In the genomic region with DNA sequence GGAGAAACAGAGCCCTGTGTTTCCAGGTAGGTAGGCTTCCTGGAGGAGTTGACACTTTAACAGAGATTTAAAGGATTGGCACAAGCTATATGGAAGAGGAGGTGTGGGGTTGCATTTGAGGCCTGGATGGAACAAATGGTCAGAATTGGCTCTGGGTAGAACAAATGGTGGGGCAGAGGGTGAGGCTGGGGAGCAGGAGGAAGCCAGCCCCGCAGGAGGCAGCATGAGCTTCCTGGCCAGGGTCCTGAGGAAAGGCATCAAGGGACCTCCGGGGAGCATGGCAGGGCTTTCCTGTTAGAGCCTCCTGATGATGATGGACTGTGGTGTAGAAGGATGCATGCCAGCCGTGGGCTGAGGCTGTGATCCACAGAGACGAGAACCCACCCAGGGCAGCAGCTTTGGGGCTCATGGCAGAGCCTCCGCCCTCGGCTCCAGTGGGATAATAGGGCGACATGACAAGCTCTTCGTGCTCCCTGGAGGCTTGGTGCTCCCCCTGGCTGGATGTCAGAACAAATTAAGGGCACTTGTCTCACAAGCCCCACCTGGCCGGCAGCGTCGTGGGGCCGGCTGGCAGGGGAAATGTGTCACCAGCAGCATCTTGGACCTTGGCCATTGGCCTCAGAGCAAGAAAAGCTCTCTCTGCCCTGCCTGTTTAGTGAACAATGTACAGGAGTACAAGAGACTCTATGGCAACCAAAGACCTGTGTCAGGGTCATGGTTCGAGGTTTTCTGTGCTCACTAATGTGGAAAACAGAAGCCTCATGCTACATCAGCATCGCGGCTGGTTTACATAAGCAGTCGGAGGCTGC, we compare ENCODE assay signal across 19 cellular contexts.
DNase-seq lines count a peak whose midpoint lies in the region; ATAC-seq and TF ChIP-seq lines count a peak whose summit lies in the region.
"Had no signal": no experiment of that assay in that cellular context is flagged by ENCODE, and none has a peak within 500 bp of the region (broad histone marks: within the 10 kb centered on the region; RNA-seq: fewer than 3 reads in every experiment).

No MANE protein-coding gene starts in this region.

- TF ChIP-seq CTCF in heart left ventricle (IDR thresholded peaks at IDR 0.05) = no peak
- no peak for TF ChIP-seq CTCF in left ventricle myocardium inferior (IDR thresholded peaks at IDR 0.05; ENCODE audit: borderline replicate concordance)
- no peak for TF ChIP-seq CTCF in right lobe of liver (IDR thresholded peaks at IDR 0.05)

- H3K27me3 ChIP-seq in heart left ventricle = no peaks in the 10 kb centered on the region
- H3K27me3 ChIP-seq in left ventricle myocardium inferior (ENCODE audit: low read depth) = peaks cover 15% of the 10 kb centered on the region
- H3K27me3 ChIP-seq in right lobe of liver = no peaks in the 10 kb centered on the region
- no peaks in the 10 kb centered on the region for H3K27me3 ChIP-seq in SJCRH30

- H3K27ac ChIP-seq in heart left ventricle (no peak overlapping the region), left ventricle myocardium inferior (replicated peaks) (no peak overlapping the region), right lobe of liver (no peak overlapping the region), SJCRH30 (no peak overlapping the region)

- ATAC-seq in heart left ventricle = peak in 3 of 4 donors; percentile 34 to 74 (median 70)
- ATAC-seq in right lobe of liver = peak; percentile 47 to 84 (median 59)
- no peak for ATAC-seq in GM18868 (IDR thresholded peaks at IDR 0.05; ENCODE audit: unreplicated experiment)
- ATAC-seq: sciatic nerve had no signal

- H3K4me1 ChIP-seq in heart left ventricle (peaks cover 0 to 8% (median 0%) of the 10 kb centered on the region in 12 donors), left ventricle myocardium inferior (peaks cover 7% of the 10 kb centered on the region), right lobe of liver (peaks cover 0 to 28% (median 3%) of the 10 kb centered on the region in 4 donors), SJCRH30 (0 out of 2 replicates have a peak, but pooled peaks cover 5% of the 10 kb centered on the region)

- TF ChIP-seq POLR2A in heart left ventricle (IDR thresholded peaks at IDR 0.05) (no peak), right lobe of liver (IDR thresholded peaks at IDR 0.05) (no peak)

- H3K9me3 ChIP-seq in heart left ventricle (no peaks in the 10 kb centered on the region), left ventricle myocardium inferior (replicated peaks) (no peaks in the 10 kb centered on the region), right lobe of liver (no peaks in the 10 kb centered on the region), SJCRH30 (replicated peaks) (peaks cover 3% of the 10 kb centered on the region; the same call in 1 of the 2 replicates)

- 39 to 42% (median 41%) methylated on average over 12 to 16 of the region's 16 CpGs for WGBS in heart left ventricle, 4 donors
- no CpG with 5 or more reads among the region's 16 CpGs for WGBS in right lobe of liver (ENCODE audit: insufficient coverage, low coverage, low lambda C conversion rate, missing lambda C conversion rate)

- H3K4me3 ChIP-seq in heart left ventricle (no peak overlapping the region), left ventricle myocardium inferior (no peak overlapping the region), right lobe of liver (no peak overlapping the region), SJCRH30 (no peak overlapping the region)

- intact Hi-C loops in heart left ventricle (cut with DNase I) (no loop called here), left ventricle myocardium inferior (cut with micrococcal nuclease) (no loop called here), right lobe of liver (cut with DNase I) (no loop called here)

- no peaks in the 10 kb centered on the region for H3K36me3 ChIP-seq in heart left ventricle
- H3K36me3 ChIP-seq in left ventricle myocardium inferior = no peaks in the 10 kb centered on the region
- H3K36me3 ChIP-seq in right lobe of liver = no peaks in the 10 kb centered on the region
- H3K36me3 ChIP-seq in SJCRH30 = no peaks in the 10 kb centered on the region

- DNase-seq in heart left ventricle (peak in 1 of 5 donors; percentile 47), left ventricle myocardium inferior (no peak), cerebellar cortex (ENCODE audit: low spot score) (peak; percentile 87), right lobe of liver (peak in 1 of 3 donors; percentile 70), SJCRH30 (no peak), SKM-1 treated with dmso at 0.1 percent for 144 hours (lab: John Stamatoyannopoulos, UW; ENCODE audit: unreplicated experiment) (no peak), MV-4-11 (lab: John Stamatoyannopoulos, UW) (no peak)
- DNase-seq: activated CD4-positive, alpha-beta T cell treated with anti-CD3 and anti-CD28 coated beads, Interleukin-2, amount 10 ng/mL, durations not matched to agents 7 days and 5 days; activated CD8-positive, alpha-beta memory T cell treated with anti-CD3 and anti-CD28 coated beads, Interleukin-2, amount 50 U/mL, for 48 hours; activated gamma-delta T cell; amniotic stem cell; CD8-positive, alpha-beta memory T cell; effector memory CD4-positive, alpha-beta T cell; NCI-H2107; NCI-H748 treated with DMSO at 0.1 percent for 48 hours; nucleus accumbens; stimulated activated naive CD4-positive, alpha-beta T cell treated with Interleukin-2 at 50 U/mL for 16 hours had no signal
